8 cellular contexts compared by ENCODE assay signal in genomic region chr11:43579171-43579918, GRCh38.
DNase-seq lines count a peak whose midpoint lies in the region; ATAC-seq and TF ChIP-seq lines count a peak whose summit lies in the region.

No MANE protein-coding gene starts in this region.

- H3K9me2 ChIP-seq in Karpas-422 (replicated peaks; ENCODE audit: insufficient read depth, low read length), result no peaks in the 10 kb centered on the region

- H3K4me1 ChIP-seq in Karpas-422 (ENCODE audit: low read length) (peaks cover 19% of the 10 kb centered on the region), osteoblast (ENCODE audit: insufficient read depth, low read length) (peaks cover 28% of the 10 kb centered on the region)

- no peak for ATAC-seq in HG02981 (IDR thresholded peaks at IDR 0.05; ENCODE audit: unreplicated experiment)

- H3K79me2 ChIP-seq in Karpas-422 (ENCODE audit: low read length) (no peaks in the 10 kb centered on the region), osteoblast (ENCODE audit: insufficient read depth, low read length) (no peaks in the 10 kb centered on the region)

- H4K20me1 ChIP-seq in Karpas-422 (ENCODE audit: insufficient read depth, low read depth, low read length) (no peaks in the 10 kb centered on the region), osteoblast (ENCODE audit: insufficient read depth, low read length) (no peaks in the 10 kb centered on the region)

- H3K4me3 ChIP-seq in Karpas-422 (ENCODE audit: low read length) (peak overlapping the region; percentile 97), fibroblast of mammary gland (ENCODE audit: control insufficient read depth, low read depth, low read length) (peak overlapping the region; percentile 48), osteoblast (ENCODE audit: insufficient read depth, low read length) (peak overlapping the region; percentile 71)

- H3K4me2 ChIP-seq in Karpas-422 (ENCODE audit: low read depth, low read length, poor library complexity, severe bottlenecking) (peak overlapping the region; percentile 99), osteoblast (ENCODE audit: insufficient read depth, low read length) (peak overlapping the region; percentile 87)

- peak; percentile 48 for DNase-seq in SIG-M5 treated with dmso at 0.1 percent for 504 hours (lab: John Stamatoyannopoulos, UW; ENCODE audit: unreplicated experiment)
- no peak for DNase-seq in SIG-M5 (lab: John Stamatoyannopoulos, UW)
- peak; percentile 86 for DNase-seq in Karpas-422
- peak; percentile 53 to 65 for DNase-seq in activated CD4-positive, alpha-beta T cell treated with anti-CD3 and anti-CD28 coated beads, Interleukin-2, amount 50 U/mL, for 48 hours
- peak; percentile 39 for DNase-seq in fibroblast of mammary gland (ENCODE audit: low read depth)
- DNase-seq in osteoblast (ENCODE audit: insufficient read length, low spot score, missing footprints), result peak; percentile 92
- no peak for DNase-seq in OCI-M2 (lab: John Stamatoyannopoulos, UW; ENCODE audit: unreplicated experiment)

- H3K9me3 ChIP-seq in Karpas-422 (ENCODE audit: low read length) (no peaks in the 10 kb centered on the region), osteoblast (ENCODE audit: low read depth, low read length) (no peaks in the 10 kb centered on the region)

- H3K9ac ChIP-seq in Karpas-422 (ENCODE audit: low read length), result peak overlapping the region; percentile 75

- H3K27ac ChIP-seq in Karpas-422 (ENCODE audit: low read length), result no peak overlapping the region
- H3K27ac ChIP-seq in osteoblast (ENCODE audit: low read depth, low read length), result no peak overlapping the region

- H3K36me3 ChIP-seq in Karpas-422 (ENCODE audit: insufficient read depth, low read length) (no peaks in the 10 kb centered on the region), osteoblast (ENCODE audit: insufficient read depth, low read length) (no peaks in the 10 kb centered on the region)

- peak overlapping the region; percentile 100 for H2AFZ ChIP-seq in Karpas-422 (ENCODE audit: low read length)
- peak overlapping the region; percentile 51 for H2AFZ ChIP-seq in osteoblast (ENCODE audit: low read length)

- H3K27me3 ChIP-seq in Karpas-422 (ENCODE audit: low read length) (no peaks in the 10 kb centered on the region), osteoblast (ENCODE audit: insufficient read depth, low read length) (peaks cover 95% of the 10 kb centered on the region)

- TF ChIP-seq CTCF in fibroblast of mammary gland (conservative IDR thresholded peaks at IDR 0.05; ENCODE audit: control insufficient read depth, insufficient read depth, low read depth, low read length), result peak; percentile 23
- peak; percentile 8 for TF ChIP-seq CTCF in osteoblast (IDR thresholded peaks at IDR 0.05; ENCODE audit: extremely low read depth, low read depth, low read length)

Comparison
In these comparisons a context has a peak if more than half of its experiments do, and no peak if none do; other contexts are left out.
1. DNase-seq: peak in SIG-M5 treated with dmso at 0.1 percent for 504 hours (single experiment), Karpas-422 (single experiment), activated CD4-positive, alpha-beta T cell treated with anti-CD3 and anti-CD28 coated beads, Interleukin-2, amount 50 U/mL, for 48 hours (2 of 2), fibroblast of mammary gland (single experiment) and osteoblast (single experiment); none in SIG-M5 (single experiment) and OCI-M2 (single experiment).
2. Peak in every context shown above with its lines, with median percentiles within 50 percentile points of each other: H3K4me3 ChIP-seq.